Comparison of ENCODE assay signal across 19 cellular contexts in the genomic region with DNA sequence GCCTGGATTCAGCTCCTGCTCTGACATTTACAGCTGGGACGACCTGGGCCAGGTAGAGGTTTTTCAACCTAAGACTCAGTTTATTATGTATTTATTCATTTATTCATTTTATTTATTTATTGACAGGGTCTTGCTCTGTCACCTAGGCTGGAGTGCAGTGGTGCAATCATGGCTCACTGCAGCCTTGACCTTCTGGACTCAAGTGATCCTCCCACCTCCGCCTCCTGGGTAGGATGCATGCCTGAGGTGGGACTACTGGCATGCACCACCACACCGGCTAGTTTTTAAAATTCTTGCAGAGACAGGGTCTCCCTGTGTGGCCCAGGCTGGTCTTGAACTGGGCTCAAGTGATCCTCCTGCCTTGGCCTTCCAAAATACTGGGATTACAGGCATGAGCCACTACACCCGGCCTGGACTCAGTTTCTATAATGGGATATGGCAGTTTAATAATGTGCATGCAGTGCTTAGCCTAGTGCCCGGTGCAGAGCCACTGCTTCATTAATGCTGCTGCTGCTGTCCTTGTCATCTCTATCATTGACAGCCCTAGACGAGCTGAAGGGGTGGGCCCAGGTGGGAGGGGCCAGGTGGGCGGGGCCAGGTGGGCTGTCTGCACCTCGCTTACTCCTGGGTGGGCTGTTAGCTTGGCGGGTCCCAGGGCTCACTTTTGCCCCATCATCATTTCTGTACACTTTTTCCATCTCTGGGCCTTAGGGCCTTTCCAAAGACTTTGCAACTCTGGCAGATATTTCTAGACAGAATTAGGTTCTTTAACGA.
A peak's percentile ranks its signal among the peaks of the same experiment; 100 is the strongest.
DNase-seq lines count a peak whose midpoint lies in the region; ATAC-seq, FAIRE-seq and TF ChIP-seq lines count a peak whose summit lies in the region.
"Had no signal": no experiment of that assay in that cellular context is flagged by ENCODE, and none has a peak within 500 bp of the region (broad histone marks: within the 10 kb centered on the region; RNA-seq: fewer than 3 reads in every experiment).

No MANE protein-coding gene starts in this region.

- H3K36me3 Mint-ChIP-seq in activated B cell treated with CpG ODN at 0.5 μM for 24 hours (ENCODE audit: low read depth) = peaks cover 3% of the 10 kb centered on the region

- no peaks in the 10 kb centered on the region for H3K79me2 ChIP-seq in HCT116 (ENCODE audit: insufficient read depth, low read length)

- peaks cover 42% of the 10 kb centered on the region for H3K4me1 Mint-ChIP-seq in activated B cell treated with CpG ODN at 0.5 μM for 24 hours
- H3K4me1 Mint-ChIP-seq: CD14-positive monocyte had no signal

- intact Hi-C loops in HCT116 (cut with micrococcal nuclease) (no loop called here), activated B cell treated with CpG ODN at 0.5 μM for 24 hours (cut with micrococcal nuclease) (no loop called here)

- H3K27ac ChIP-seq in HCT116 (ENCODE audit: low read depth, low read length) = no peak overlapping the region
- H3K27ac ChIP-seq: BLaER1 had no signal

- H3K9me3 ChIP-seq in HCT116 (ENCODE audit: control insufficient read depth in 1 of 2, insufficient read depth in 1 of 2, low read depth in 1 of 2, low read length in 2 of 2) = no peaks in the 10 kb centered on the region
- H3K9me3 ChIP-seq: BLaER1 had no signal

- no peak overlapping the region for H3K4me3 ChIP-seq in HCT116 (replicated peaks in 1 of 2; ENCODE audit: low read depth in 1 of 2, low read length in 2 of 2)
- H3K4me3 ChIP-seq: BLaER1 had no signal

- no peaks in the 10 kb centered on the region for H3K27me3 Mint-ChIP-seq in activated B cell treated with CpG ODN at 0.5 μM for 24 hours
- H3K27me3 Mint-ChIP-seq: IgD-negative memory B cell had no signal

- no peaks in the 10 kb centered on the region for H4K20me1 ChIP-seq in HCT116 (ENCODE audit: insufficient read depth)
- H4K20me1 ChIP-seq: BLaER1 had no signal

- FAIRE-seq in GM12892 (lab: Jason Lieb, UNC) = peak; percentile 54
- FAIRE-seq: HTR-8/SVneo had no signal

- H3K36me3 ChIP-seq in HCT116 (ENCODE audit: control insufficient read depth in 1 of 2, insufficient read depth in 2 of 2, low read length in 2 of 2) = no peaks in the 10 kb centered on the region
- H3K36me3 ChIP-seq: BLaER1 had no signal

- H2AFZ ChIP-seq in HCT116 (ENCODE audit: low read depth, low read length, poor library complexity, severe bottlenecking) = no peak overlapping the region

- peak overlapping the region; percentile 35 for H3K27ac Mint-ChIP-seq in activated B cell treated with CpG ODN at 0.5 μM for 24 hours
- H3K27ac Mint-ChIP-seq: CD14-positive monocyte; CD8-positive, alpha-beta T cell; H9 had no signal

- H3K9me3 Mint-ChIP-seq in activated B cell treated with CpG ODN at 0.5 μM for 24 hours = no peaks in the 10 kb centered on the region
- H3K9me3 Mint-ChIP-seq: CD14-positive monocyte; CD8-positive, alpha-beta T cell; H9; IgD-negative memory B cell had no signal

- H3K9ac ChIP-seq in HCT116 (ENCODE audit: low read length) = no peak overlapping the region
- H3K9ac ChIP-seq: BLaER1 had no signal

- no TSS peak for BruUV-seq in HCT116 (replicated peaks; lab: Mats Ljungman, UMichigan)

- no peak overlapping the region for H3K4me3 Mint-ChIP-seq in activated B cell treated with CpG ODN at 0.5 μM for 24 hours
- H3K4me3 Mint-ChIP-seq: CD14-positive monocyte; CD8-positive, alpha-beta T cell; H9; IgD-negative memory B cell had no signal

- TF ChIP-seq CTCF in HCT116 (IDR thresholded peaks at IDR 0.05 in 2 of 3, conservative IDR thresholded peaks at IDR 0.05 in 1 of 3; ENCODE audit: borderline replicate concordance in 1 of 3, insufficient read depth in 1 of 3, low read depth in 2 of 3, low read length in 2 of 3) (no peak), activated B cell treated with CpG ODN at 0.5 μM for 24 hours (IDR thresholded peaks at IDR 0.05) (no peak)

- RAD21 ChIA-PET in HCT116 (lab: Charles Lee; ENCODE audit: low non-redundant PET in 1 of 2, low total read pairs in 2 of 2, uncharacterized antibody in 2 of 2, unreplicated experiment in 2 of 2) = no interaction called here

- POLR2A ChIA-PET in HCT116 (lab: Charles Lee) = no interaction called here
- POLR2A ChIA-PET in activated B cell treated with CpG ODN at 0.5 μM for 24 hours (lab: Charles Lee) = interaction anchor here (1.1 kb wide), 2 partner anchors 46 to 48 kb away, joined by 3 read pairs; no protein-coding TSS in a partner anchor

- DNase-seq in GM12892 (ENCODE audit: insufficient read length) = no peak
- DNase-seq in HCT116 (ENCODE audit: low read depth, low spot score) = no peak
- no peak for DNase-seq in activated B cell treated with CpG ODN at 0.5 μM for 24 hours
- peak; percentile 44 for DNase-seq in iPS-NIHi7 (ENCODE audit: extremely low spot score)
- DNase-seq in activated CD8-positive, alpha-beta memory T cell treated with anti-CD3 and anti-CD28 coated beads, Interleukin-2, amount 50 U/mL, for 4 hours = no peak
- DNase-seq: 8988T; Calu3; CD8-positive, alpha-beta T cell; DMS79 treated with DMSO at 0.1 percent for 48 hours; GF-D8; GOT3; H9; KG1 had no signal

- peak; percentile 51; the same call in 1 of the 2 replicates for ATAC-seq in HCT116
- no peak for ATAC-seq in activated B cell treated with CpG ODN at 0.5 μM for 24 hours (ENCODE audit: low read depth)
- ATAC-seq in HG02938 (IDR thresholded peaks at IDR 0.05; ENCODE audit: unreplicated experiment) = no peak
- ATAC-seq in GM18909 (IDR thresholded peaks at IDR 0.05; ENCODE audit: poor library complexity, unreplicated experiment) = no peak
- ATAC-seq: CD8-positive, alpha-beta T cell had no signal

- TF ChIP-seq POLR2A in GM12892 (IDR thresholded peaks at IDR 0.05; ENCODE audit: low read depth, low read length) (no peak), HCT116 (IDR thresholded peaks at IDR 0.05; ENCODE audit: borderline replicate concordance, extremely low read depth, insufficient read depth, insufficient read length) (no peak)

- H3K4me2 ChIP-seq in HCT116 (ENCODE audit: low read length) = no peak overlapping the region
- H3K4me2 ChIP-seq: BLaER1 had no signal

- no peaks in the 10 kb centered on the region for H3K4me1 ChIP-seq in HCT116 (ENCODE audit: control insufficient read depth in 1 of 2, insufficient read depth in 2 of 2, low read length in 2 of 2)

- no peaks in the 10 kb centered on the region for H3K27me3 ChIP-seq in HCT116 (ENCODE audit: insufficient read depth, low read length)
- H3K27me3 ChIP-seq: BLaER1 had no signal

- no peak for TF ChIP-seq RAD21 in HCT116 (IDR thresholded peaks at IDR 0.05; ENCODE audit: low read depth)

- CTCF ChIA-PET in HCT116 (lab: Charles Lee) (no interaction called here), activated B cell treated with CpG ODN at 0.5 μM for 24 hours (lab: Charles Lee) (no interaction called here)

- no peaks in the 10 kb centered on the region for H3K9me2 ChIP-seq in HCT116 (ENCODE audit: insufficient read depth)

TF ChIP-seq in HCT116, 20 proteins besides CTCF, POLR2A, EP300 and RAD21:
- TF ChIP-seq ZNF274 (IDR thresholded peaks at IDR 0.05; ENCODE audit: low read depth, low read length) (no peak), JUND (IDR thresholded peaks at IDR 0.05) (no peak), CEBPB (IDR thresholded peaks at IDR 0.05; ENCODE audit: low read depth) (no peak), FOSL1 (IDR thresholded peaks at IDR 0.05; ENCODE audit: low read depth) (no peak), TCF7L2 (IDR thresholded peaks at IDR 0.05; ENCODE audit: borderline replicate concordance, extremely low read depth, insufficient read depth, insufficient read length) (no peak), EZH2 (IDR thresholded peaks at IDR 0.05) (no peak)
- TF ChIP-seq, protein P1, sequence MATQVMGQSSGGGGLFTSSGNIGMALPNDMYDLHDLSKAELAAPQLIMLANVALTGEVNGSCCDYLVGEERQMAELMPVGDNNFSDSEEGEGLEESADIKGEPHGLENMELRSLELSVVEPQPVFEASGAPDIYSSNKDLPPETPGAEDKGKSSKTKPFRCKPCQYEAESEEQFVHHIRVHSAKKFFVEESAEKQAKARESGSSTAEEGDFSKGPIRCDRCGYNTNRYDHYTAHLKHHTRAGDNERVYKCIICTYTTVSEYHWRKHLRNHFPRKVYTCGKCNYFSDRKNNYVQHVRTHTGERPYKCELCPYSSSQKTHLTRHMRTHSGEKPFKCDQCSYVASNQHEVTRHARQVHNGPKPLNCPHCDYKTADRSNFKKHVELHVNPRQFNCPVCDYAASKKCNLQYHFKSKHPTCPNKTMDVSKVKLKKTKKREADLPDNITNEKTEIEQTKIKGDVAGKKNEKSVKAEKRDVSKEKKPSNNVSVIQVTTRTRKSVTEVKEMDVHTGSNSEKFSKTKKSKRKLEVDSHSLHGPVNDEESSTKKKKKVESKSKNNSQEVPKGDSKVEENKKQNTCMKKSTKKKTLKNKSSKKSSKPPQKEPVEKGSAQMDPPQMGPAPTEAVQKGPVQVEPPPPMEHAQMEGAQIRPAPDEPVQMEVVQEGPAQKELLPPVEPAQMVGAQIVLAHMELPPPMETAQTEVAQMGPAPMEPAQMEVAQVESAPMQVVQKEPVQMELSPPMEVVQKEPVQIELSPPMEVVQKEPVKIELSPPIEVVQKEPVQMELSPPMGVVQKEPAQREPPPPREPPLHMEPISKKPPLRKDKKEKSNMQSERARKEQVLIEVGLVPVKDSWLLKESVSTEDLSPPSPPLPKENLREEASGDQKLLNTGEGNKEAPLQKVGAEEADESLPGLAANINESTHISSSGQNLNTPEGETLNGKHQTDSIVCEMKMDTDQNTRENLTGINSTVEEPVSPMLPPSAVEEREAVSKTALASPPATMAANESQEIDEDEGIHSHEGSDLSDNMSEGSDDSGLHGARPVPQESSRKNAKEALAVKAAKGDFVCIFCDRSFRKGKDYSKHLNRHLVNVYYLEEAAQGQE (IDR thresholded peaks at IDR 0.05; ENCODE audit: low read depth) = no peak
